ENCODE assay signal across 11 cellular contexts in the genomic region with DNA sequence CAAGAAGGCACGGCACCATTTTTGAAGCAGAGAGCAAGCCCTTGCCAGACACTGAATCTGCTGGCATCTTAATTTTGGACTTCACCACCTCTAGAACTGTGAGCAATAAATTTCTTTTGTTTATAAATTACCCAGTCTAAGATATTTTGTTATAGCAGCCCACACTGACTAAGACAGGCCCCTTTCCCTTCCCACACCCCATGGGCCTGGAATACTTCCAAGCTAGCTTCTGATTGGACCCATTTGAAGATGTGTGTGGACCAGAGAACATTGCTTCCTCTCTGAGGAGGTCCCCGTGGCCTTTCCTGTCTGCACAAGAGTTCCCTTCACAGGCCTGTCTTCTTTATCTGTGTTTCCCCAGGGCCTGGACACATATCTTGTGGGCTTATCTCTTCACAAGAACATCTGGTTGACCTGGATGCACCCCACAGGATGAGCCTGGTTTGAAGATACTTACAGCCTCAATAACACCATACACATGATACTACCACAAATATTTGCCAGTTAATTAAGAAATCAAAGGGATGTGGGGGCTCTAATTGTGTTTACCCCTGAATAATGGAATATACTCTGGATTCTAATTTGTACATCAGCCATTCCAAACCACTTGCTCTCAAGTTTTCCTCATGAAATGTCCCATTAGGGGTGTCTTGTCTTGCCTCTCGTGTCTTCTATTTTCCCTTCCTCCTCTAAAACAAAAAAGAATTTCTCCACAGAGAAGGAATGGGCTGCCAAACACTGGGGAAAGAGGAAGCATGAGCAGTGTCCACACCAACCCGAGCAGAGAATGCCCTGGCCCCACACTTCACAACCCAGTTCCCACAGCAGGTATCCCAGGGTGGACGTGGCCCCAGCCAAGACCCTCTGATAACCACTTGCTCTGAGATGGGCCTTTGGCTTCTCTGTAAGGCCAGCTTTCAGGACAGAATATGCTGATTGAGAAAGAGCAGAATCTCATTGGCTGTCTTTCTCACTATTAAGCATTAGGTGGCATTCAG. TPM values are rescaled to one million over a fixed set of nuclear protein-coding genes. Genes with fewer than 3 reads are reported as not detected.
A peak's percentile ranks its signal among the peaks of the same experiment; 100 is the strongest.
DNase-seq lines count a peak whose midpoint lies in the region; ATAC-seq and TF ChIP-seq lines count a peak whose summit lies in the region.
"Had no signal": no experiment of that assay in that cellular context is flagged by ENCODE, and none has a peak within 500 bp of the region (broad histone marks: within the 10 kb centered on the region; RNA-seq: fewer than 3 reads in every experiment).

No MANE protein-coding gene starts in this region.

- H3K36me3 ChIP-seq in SU-DHL-6 (ENCODE audit: low read length) = 0 out of 2 replicates have a peak, but pooled peaks cover 2% of the 10 kb centered on the region
- H3K36me3 ChIP-seq: SJCRH30 had no signal

- no peak for ATAC-seq in effector memory CD8-positive, alpha-beta T cell (replicated peaks)
- ATAC-seq in sciatic nerve (peak; percentile 58), GM18873 (IDR thresholded peaks at IDR 0.05; ENCODE audit: low FRiP score, unreplicated experiment) (no peak)

- no peaks in the 10 kb centered on the region for H3K27me3 Mint-ChIP-seq in T-helper 1 cell treated with Interleukin-12 subunit alpha and Interleukin-12 subunit beta and Interleukin-4 antibody, amounts not matched to agents 30 μg/mL and 1 μg/mL, for 36 hours (ENCODE audit: low read depth)
- H3K27me3 Mint-ChIP-seq in effector memory CD8-positive, alpha-beta T cell = no peaks in the 10 kb centered on the region

- peak overlapping the region; percentile 96 for H3K27ac Mint-ChIP-seq in T-helper 1 cell treated with Interleukin-12 subunit alpha and Interleukin-12 subunit beta and Interleukin-4 antibody, amounts not matched to agents 30 μg/mL and 1 μg/mL, for 36 hours
- peak overlapping the region; percentile 91 to 95 for H3K27ac Mint-ChIP-seq in effector memory CD8-positive, alpha-beta T cell

- peaks cover 60% of the 10 kb centered on the region for H3K4me1 Mint-ChIP-seq in T-helper 1 cell treated with Interleukin-12 subunit alpha and Interleukin-12 subunit beta and Interleukin-4 antibody, amounts not matched to agents 30 μg/mL and 1 μg/mL, for 36 hours (ENCODE audit: low read depth)
- peaks cover 32 to 40% of the 10 kb centered on the region in 2 donors for H3K4me1 Mint-ChIP-seq in effector memory CD8-positive, alpha-beta T cell (ENCODE audit: low read depth in 2 of 2)

- no peak for TF ChIP-seq CTCF in SU-DHL-6 (IDR thresholded peaks at IDR 0.05; ENCODE audit: insufficient read depth, low read length, poor library complexity, severe bottlenecking)

- peaks cover 4% of the 10 kb centered on the region; the same call in 1 of the 2 replicates for H3F3A ChIP-seq in SU-DHL-6 (ENCODE audit: insufficient read depth)

- peak overlapping the region; percentile 46 for H3K4me2 ChIP-seq in SU-DHL-6 (ENCODE audit: low read depth, low read length, poor library complexity, severe bottlenecking)

- intact Hi-C loops in sciatic nerve (cut with DNase I) (no loop called here), posterior vena cava (cut with DNase I) (no loop called here)

- peak overlapping the region; percentile 95 for H2AFZ ChIP-seq in SU-DHL-6 (ENCODE audit: low read depth, low read length, severe bottlenecking)

- H3K27me3 ChIP-seq in SU-DHL-6 (ENCODE audit: low read length) = no peaks in the 10 kb centered on the region
- H3K27me3 ChIP-seq: SJCRH30 had no signal

- H3K4me3 ChIP-seq in SU-DHL-6 (ENCODE audit: insufficient read depth, low read length, poor library complexity, severe bottlenecking) = no peak overlapping the region
- H3K4me3 ChIP-seq: SJCRH30 had no signal

- H3K4me3 Mint-ChIP-seq in T-helper 1 cell treated with Interleukin-12 subunit alpha and Interleukin-12 subunit beta and Interleukin-4 antibody, amounts not matched to agents 30 μg/mL and 1 μg/mL, for 36 hours = peak overlapping the region; percentile 28
- H3K4me3 Mint-ChIP-seq in effector memory CD8-positive, alpha-beta T cell = peak overlapping the region; percentile 69 to 76

- DNase-seq in T-helper 1 cell (no peak), sciatic nerve (ENCODE audit: low spot score) (no peak), posterior vena cava (ENCODE audit: low spot score) (no peak)
- DNase-seq in effector memory CD8-positive, alpha-beta T cell = no peak
- DNase-seq in stimulated activated CD4-positive, alpha-beta T cell treated with anti-CD3 and anti-CD28 coated beads, Interleukin-4, amount 100 ng/mL, for 24 hours = no peak
- DNase-seq: foreskin melanocyte, NCI-H446 treated with DMSO at 0.1 percent for 48 hours, SJCRH30 had no signal

- H3K9me3 Mint-ChIP-seq in T-helper 1 cell treated with Interleukin-12 subunit alpha and Interleukin-12 subunit beta and Interleukin-4 antibody, amounts not matched to agents 30 μg/mL and 1 μg/mL, for 36 hours = peaks cover 7% of the 10 kb centered on the region
- H3K9me3 Mint-ChIP-seq in effector memory CD8-positive, alpha-beta T cell = no peaks in the 10 kb centered on the region

- H3K9me2 ChIP-seq in SU-DHL-6 (replicated peaks; ENCODE audit: insufficient read depth, low read length) = no peaks in the 10 kb centered on the region

- no peaks in the 10 kb centered on the region for H3K9me3 ChIP-seq in SU-DHL-6 (ENCODE audit: insufficient read depth, low read length)
- H3K9me3 ChIP-seq: SJCRH30 had no signal

- peak overlapping the region; percentile 65 for H3K27ac ChIP-seq in SU-DHL-6 (ENCODE audit: low read depth, low read length)
- H3K27ac ChIP-seq: SJCRH30 had no signal

- H3K79me2 ChIP-seq in SU-DHL-6 (ENCODE audit: insufficient read depth, low read length) = no peaks in the 10 kb centered on the region

- no peaks in the 10 kb centered on the region for H4K20me1 ChIP-seq in SU-DHL-6 (ENCODE audit: low read depth, low read length)

- peak overlapping the region; percentile 36 for H3K9ac ChIP-seq in SU-DHL-6 (ENCODE audit: low read length)

- H3K36me3 Mint-ChIP-seq in T-helper 1 cell treated with Interleukin-12 subunit alpha and Interleukin-12 subunit beta and Interleukin-4 antibody, amounts not matched to agents 30 μg/mL and 1 μg/mL, for 36 hours (ENCODE audit: low read depth) = peaks cover 57% of the 10 kb centered on the region
- peaks cover 25% of the 10 kb centered on the region for H3K36me3 Mint-ChIP-seq in effector memory CD8-positive, alpha-beta T cell (ENCODE audit: insufficient read depth)

RNA-seq across cellular contexts. Expression of a gene that starts 42.5 kb away (rescaled TPM):
- total RNA-seq in sciatic nerve (33.8 TPM), posterior vena cava (10 to 100 TPM; 37.5 to 50.3 TPM)

RNA-seq across cellular contexts. Expression of a gene that starts 42.5 kb away (rescaled TPM):
- total RNA-seq in sciatic nerve = 6.2 TPM
- total RNA-seq in posterior vena cava = 1 to 10 TPM; 8.8 to 8.9 TPM

RNA-seq across cellular contexts. Expression of a gene that starts 59.4 kb away (rescaled TPM):
- 245 TPM for total RNA-seq in sciatic nerve
- 100 to 1,000 TPM; 250 to 323 TPM for total RNA-seq in posterior vena cava
